ENCODE assay signal across 27 cellular contexts in genomic region chr16:69273009-69273408, GRCh38. TPM values are rescaled to one million over a fixed set of nuclear protein-coding genes. Genes with fewer than 3 reads are reported as not detected.
DNase-seq lines count a peak whose midpoint lies in the region; ATAC-seq and TF ChIP-seq lines count a peak whose summit lies in the region.
"Had no signal": no experiment of that assay in that cellular context is flagged by ENCODE, and none has a peak within 500 bp of the region (broad histone marks: within the 10 kb centered on the region; RNA-seq: fewer than 3 reads in every experiment).

No MANE protein-coding gene starts in this region.

- no peak overlapping the region for H3K27ac ChIP-seq in CD4-positive, alpha-beta memory T cell (ENCODE audit: low read depth, low read length)
- H3K27ac ChIP-seq in thyroid gland, result no peak overlapping the region
- H3K27ac ChIP-seq: left ventricle myocardium inferior, prostate gland, spleen, stomach, upper lobe of right lung had no signal

- peaks cover 7% of the 10 kb centered on the region for H3K36me3 Mint-ChIP-seq in chondrocyte (ENCODE audit: low read depth)
- H3K36me3 Mint-ChIP-seq in CD4-positive, alpha-beta memory T cell, result peaks cover 14 to 22% of the 10 kb centered on the region in 2 donors
- H3K36me3 Mint-ChIP-seq: activated naive CD4-positive, alpha-beta T cell treated with anti-CD3 and anti-CD28 coated beads, Interleukin-2, amount 50 U/mL, for 72 hours had no signal

- TF ChIP-seq POLR2A in thyroid gland (IDR thresholded peaks at IDR 0.05), result no peak

- peaks cover 3% of the 10 kb centered on the region for H3K9me3 Mint-ChIP-seq in chondrocyte (ENCODE audit: low read depth)
- H3K9me3 Mint-ChIP-seq in CD4-positive, alpha-beta memory T cell, result peaks cover 0 to 2% (median 0%) of the 10 kb centered on the region in 8 donors
- H3K9me3 Mint-ChIP-seq: activated naive CD4-positive, alpha-beta T cell treated with anti-CD3 and anti-CD28 coated beads, Interleukin-2, amount 50 U/mL, for 72 hours; activated T-helper 1 cell treated with anti-CD3 and anti-CD28 coated beads, Interleukin-12 subunit alpha, Interleukin-12 subunit beta, Interleukin-2, Interleukin-4 antibody, amounts not matched to agents 30 ng/mL and 10 ng/mL and 1 ng/mL, durations not matched to agents 14 hours and 24 hours and 36 hours; brain; H9 had no signal

- TF ChIP-seq CTCF in chondrocyte (IDR thresholded peaks at IDR 0.05), result peak; percentile 44
- no peak for TF ChIP-seq CTCF in thyroid gland (IDR thresholded peaks at IDR 0.05)

- H3K9me3 ChIP-seq in CD4-positive, alpha-beta memory T cell (ENCODE audit: control insufficient read depth in 1 of 2, low read length in 2 of 2), result no peaks in the 10 kb centered on the region
- no peaks in the 10 kb centered on the region for H3K9me3 ChIP-seq in thyroid gland
- H3K9me3 ChIP-seq: BE2C, left ventricle myocardium inferior, prostate gland, spleen, stomach, upper lobe of right lung had no signal

- CTCF ChIA-PET in CD4-positive, alpha-beta memory T cell (lab: Charles Lee; ENCODE audit: partially characterized antibody), result interaction anchor here (2.9 to 3.0 kb wide), 2 partner anchors 12 to 122 kb away, joined by 11 to 15 read pairs; no protein-coding TSS in a partner anchor

- H3K27ac Mint-ChIP-seq in chondrocyte (ENCODE audit: unreplicated experiment), result peak overlapping the region; percentile 94
- peak overlapping the region in 1 of 7 donors; percentile 53 for H3K27ac Mint-ChIP-seq in CD4-positive, alpha-beta memory T cell
- H3K27ac Mint-ChIP-seq: activated naive CD4-positive, alpha-beta T cell treated with anti-CD3 and anti-CD28 coated beads, Interleukin-2, amount 50 U/mL, for 72 hours; activated T-helper 1 cell treated with anti-CD3 and anti-CD28 coated beads, Interleukin-12 subunit alpha, Interleukin-12 subunit beta, Interleukin-2, Interleukin-4 antibody, amounts not matched to agents 30 ng/mL and 10 ng/mL and 1 ng/mL, durations not matched to agents 14 hours and 24 hours and 36 hours; brain; H9 had no signal

- no peaks in the 10 kb centered on the region for H3K27me3 Mint-ChIP-seq in chondrocyte (ENCODE audit: low read depth)
- H3K27me3 Mint-ChIP-seq in CD4-positive, alpha-beta memory T cell, result no peaks in the 10 kb centered on the region
- H3K27me3 Mint-ChIP-seq: brain had no signal

- peaks cover 11% of the 10 kb centered on the region for H3K36me3 ChIP-seq in CD4-positive, alpha-beta memory T cell (ENCODE audit: insufficient read depth, low read length)
- peaks cover 4 to 8% of the 10 kb centered on the region in 2 donors for H3K36me3 ChIP-seq in thyroid gland
- H3K36me3 ChIP-seq: BE2C, left ventricle myocardium inferior, prostate gland had no signal

- 82 to 85% methylated on average over 4 of the region's 4 CpGs for WGBS in thyroid gland, 2 donors

- H3K27me3 ChIP-seq in CD4-positive, alpha-beta memory T cell (ENCODE audit: insufficient read depth, low read length), result no peaks in the 10 kb centered on the region
- no peaks in the 10 kb centered on the region for H3K27me3 ChIP-seq in thyroid gland
- H3K27me3 ChIP-seq: BE2C, dorsolateral prefrontal cortex, spleen, stomach, upper lobe of right lung had no signal

- DNase-seq in HS-27A (ENCODE audit: low read depth) (peak; percentile 33), chondrocyte (ENCODE audit: low spot score) (no peak), iris pigment epithelial cell (ENCODE audit: low read depth) (peak; percentile 96), LoVo (ENCODE audit: low spot score) (no peak), thyroid gland (no peak)
- DNase-seq in CD4-positive, alpha-beta memory T cell, result no peak
- DNase-seq: activated CD4-positive, alpha-beta T cell treated with anti-CD3 and anti-CD28 coated beads for 1 hour; BE2C; dorsolateral prefrontal cortex; glutamatergic neuron; H9; left ventricle myocardium inferior; MM.1S; NCI-H146; NCI-H226; NCI-H774; spleen; stimulated activated CD4-positive, alpha-beta T cell treated with anti-CD3 and anti-CD28 coated beads, Interleukin-4, amount 100 ng/mL, for 24 hours; stomach; SW 1271; upper lobe of right lung had no signal

- H3K4me1 ChIP-seq in CD4-positive, alpha-beta memory T cell (ENCODE audit: insufficient read depth, low read length), result no peaks in the 10 kb centered on the region
- H3K4me1 ChIP-seq in thyroid gland, result peaks cover 8 to 13% of the 10 kb centered on the region in 2 donors
- H3K4me1 ChIP-seq: BE2C, prostate gland had no signal

- no peak for ATAC-seq in HG02840 (IDR thresholded peaks at IDR 0.05; ENCODE audit: low FRiP score, unreplicated experiment)
- ATAC-seq: activated naive CD4-positive, alpha-beta T cell treated with anti-CD3 and anti-CD28 coated beads, Interleukin-2, amount 50 U/mL, for 72 hours; Right ventricle myocardium inferior; upper lobe of right lung had no signal

- peaks cover 59% of the 10 kb centered on the region for H3K4me1 Mint-ChIP-seq in chondrocyte (ENCODE audit: low read depth)
- peaks cover 0 to 8% (median 1%) of the 10 kb centered on the region in 4 donors for H3K4me1 Mint-ChIP-seq in CD4-positive, alpha-beta memory T cell

- POLR2A ChIA-PET in CD4-positive, alpha-beta memory T cell (lab: Charles Lee; ENCODE audit: partially characterized antibody), result no interaction called here

- intact Hi-C loops in CD4-positive, alpha-beta memory T cell (cut with micrococcal nuclease), result no loop called here
- intact Hi-C loops in thyroid gland (cut with DNase I), result no loop called here

- H3K4me3 ChIP-seq in CD4-positive, alpha-beta memory T cell (ENCODE audit: low read length in 2 of 2), result no peak overlapping the region
- no peak overlapping the region for H3K4me3 ChIP-seq in thyroid gland (replicated peaks in 1 of 3)
- H3K4me3 ChIP-seq: dorsolateral prefrontal cortex, left ventricle myocardium inferior, prostate gland, spleen, stomach, upper lobe of right lung had no signal

- H3K4me3 Mint-ChIP-seq in chondrocyte (ENCODE audit: unreplicated experiment), result peak overlapping the region; percentile 10
- no peak overlapping the region for H3K4me3 Mint-ChIP-seq in CD4-positive, alpha-beta memory T cell
- H3K4me3 Mint-ChIP-seq: activated T-helper 1 cell treated with anti-CD3 and anti-CD28 coated beads, Interleukin-12 subunit alpha, Interleukin-12 subunit beta, Interleukin-2, Interleukin-4 antibody, amounts not matched to agents 30 ng/mL and 10 ng/mL and 1 ng/mL, durations not matched to agents 14 hours and 24 hours and 36 hours; brain; H9 had no signal

RNA-seq across cellular contexts. Expression of gene VPS4A, which starts 38.1 kb away (rescaled TPM):
- 27.3 to 30.5 TPM (median 29.2 TPM) in 3 replicates for total RNA-seq in chondrocyte
- total RNA-seq in CD4-positive, alpha-beta memory T cell, result 10 to 100 TPM; 46.7 to 48.3 TPM
- 10 to 100 TPM; 27.2 to 41.2 TPM for polyA plus RNA-seq in CD4-positive, alpha-beta memory T cell
- total RNA-seq in thyroid gland, result 10 to 100 TPM; 33.5 to 47.5 (median 43.2) TPM

RNA-seq across cellular contexts. Expression of gene PDF, which starts 57.4 kb away (rescaled TPM):
- total RNA-seq in chondrocyte (11.5 to 16.2 TPM (median 15.3 TPM) in 3 replicates), thyroid gland (10 to 100 TPM; 35.2 to 57.0 (median 51.0) TPM)
- 10 to 100 TPM; 11.8 TPM for total RNA-seq in CD4-positive, alpha-beta memory T cell
- 10 to 100 TPM; 12.6 to 18.0 TPM for polyA plus RNA-seq in CD4-positive, alpha-beta memory T cell

Comparison
In these comparisons a context has a peak if more than half of its experiments do, and no peak if none do; other contexts are left out.
1. DNase-seq: peak in HS-27A (single experiment) and iris pigment epithelial cell (single experiment); none in chondrocyte (single experiment), LoVo (single experiment), CD4-positive, alpha-beta memory T cell (0 of 5) and thyroid gland (0 of 2).